1 cellular context compared by ENCODE assay signal in genomic region chr9:83630938-83631457, GRCh38.
TF ChIP-seq lines count a peak whose summit lies in the region.

No MANE protein-coding gene starts in this region.

TF ChIP-seq in HEK293, 187 proteins besides CTCF, POLR2A, EP300 and RAD21 (continued from another document):
- TF ChIP-seq PRDM10 (tag by site-specific recombination; IDR thresholded peaks at IDR 0.05) (0 out of 2 replicates have a peak, but pooled peaks have one; percentile 9), ZNF112 (tag by site-specific recombination; IDR thresholded peaks at IDR 0.05) (no peak), ZBTB6 (tag by site-specific recombination; IDR thresholded peaks at IDR 0.05) (no peak), ZNF843 (tag by site-specific recombination; IDR thresholded peaks at IDR 0.05) (no peak), ZNF776 (tag by site-specific recombination; IDR thresholded peaks at IDR 0.05; ENCODE audit: borderline replicate concordance) (no peak), ZNF24 (tag by site-specific recombination; IDR thresholded peaks at IDR 0.05) (no peak)
TF ChIP-seq in HEK293: peak in this region for 4.
